12 cellular contexts compared by ENCODE assay signal in the genomic region with DNA sequence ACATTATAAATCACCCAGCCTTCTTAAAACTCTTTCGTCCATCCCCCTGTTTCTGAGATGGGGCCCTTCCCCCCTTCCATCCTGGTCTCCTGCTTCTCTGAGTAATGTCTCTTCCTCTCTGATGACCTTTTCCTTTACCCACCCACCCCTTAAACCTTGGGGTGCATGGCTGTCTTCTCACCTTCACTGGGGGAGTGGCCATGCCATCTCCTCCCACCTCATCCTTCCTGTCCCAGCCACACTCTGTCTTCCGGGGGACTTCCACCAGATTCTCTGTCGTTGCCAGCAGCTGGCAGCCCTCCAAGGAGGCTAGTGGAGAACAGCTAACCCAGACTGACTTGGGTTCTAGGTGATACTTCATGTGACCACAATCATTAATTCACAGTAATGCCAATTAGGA.
A peak's percentile ranks its signal among the peaks of the same experiment; 100 is the strongest.
DNase-seq lines count a peak whose midpoint lies in the region; TF ChIP-seq lines count a peak whose summit lies in the region.
"Had no signal": no experiment of that assay in that cellular context is flagged by ENCODE, and none has a peak within 500 bp of the region (broad histone marks: within the 10 kb centered on the region; RNA-seq: fewer than 3 reads in every experiment).

No MANE protein-coding gene starts in this region.

- peaks cover 5% of the 10 kb centered on the region for H3K36me3 Mint-ChIP-seq in Calu3 (ENCODE audit: insufficient read depth, unreplicated experiment)
- no peaks in the 10 kb centered on the region for H3K36me3 Mint-ChIP-seq in activated CD4-positive, alpha-beta memory T cell treated with anti-CD3 and anti-CD28 coated beads for 36 hours
- no peaks in the 10 kb centered on the region for H3K36me3 Mint-ChIP-seq in activated naive CD8-positive, alpha-beta T cell
- H3K36me3 Mint-ChIP-seq: mesothelial cell of epicardium had no signal

- TF ChIP-seq EP300 in ovary (IDR thresholded peaks at IDR 0.05): no peak

- H3K27me3 ChIP-seq in ovary: no peaks in the 10 kb centered on the region

- POLR2A ChIA-PET in activated CD4-positive, alpha-beta memory T cell treated with anti-CD3 and anti-CD28 coated beads for 36 hours (lab: Charles Lee): interaction anchor here (1.1 kb wide), 1 partner anchor 21 kb away, joined by 3 read pairs; no protein-coding TSS in a partner anchor

- no peaks in the 10 kb centered on the region for H3K9me3 ChIP-seq in ovary

- no peak for TF ChIP-seq CTCF in Calu3 (IDR thresholded peaks at IDR 0.05; ENCODE audit: unreplicated experiment)
- no peak for TF ChIP-seq CTCF in ovary (IDR thresholded peaks at IDR 0.05)

- no peaks in the 10 kb centered on the region for H3K36me3 ChIP-seq in ovary

- H3K4me3 ChIP-seq in ovary: no peak overlapping the region

- H3K4me1 ChIP-seq in ovary (ENCODE audit: insufficient read depth): peaks cover 4% of the 10 kb centered on the region

- H3K27ac Mint-ChIP-seq in Calu3 (ENCODE audit: unreplicated experiment): peak overlapping the region; percentile 5
- H3K27ac Mint-ChIP-seq in activated CD4-positive, alpha-beta memory T cell treated with anti-CD3 and anti-CD28 coated beads for 36 hours: peak overlapping the region; percentile 81
- peak overlapping the region; percentile 84 for H3K27ac Mint-ChIP-seq in activated naive CD8-positive, alpha-beta T cell
- H3K27ac Mint-ChIP-seq: mesothelial cell of epicardium had no signal

- WGBS in ovary, 3 donors: 64 to 67% (median 65%) methylated on average over 3 of the region's 3 CpGs

- no TSS peak for BruUV-seq in Calu3 (replicated peaks; lab: Mats Ljungman, UMichigan)

- intact Hi-C loops in Calu3 (cut with micrococcal nuclease; ENCODE audit: unreplicated experiment) (no loop called here), ovary (cut with DNase I) (no loop called here)
- intact Hi-C loops in activated CD4-positive, alpha-beta memory T cell treated with anti-CD3 and anti-CD28 coated beads for 36 hours (cut with micrococcal nuclease): loop anchor here (1.0 to 10.0 kb wide), 3 partner anchors 15 to 59 kb away; no protein-coding TSS in a partner anchor

- no peak for TF ChIP-seq POLR2A in ovary (IDR thresholded peaks at IDR 0.05)

- no peak overlapping the region for H3K27ac ChIP-seq in ovary

- CTCF ChIA-PET in Calu3 (lab: Charles Lee): no interaction called here
- CTCF ChIA-PET in activated CD4-positive, alpha-beta memory T cell treated with anti-CD3 and anti-CD28 coated beads for 36 hours (lab: Charles Lee): no interaction called here

- DNase-seq in Calu3: no peak
- DNase-seq in activated CD4-positive, alpha-beta memory T cell treated with anti-CD3 and anti-CD28 coated beads for 36 hours: peak; percentile 79
- peak; percentile 27 for DNase-seq in stimulated activated CD4-positive, alpha-beta T cell treated with anti-CD3 and anti-CD28 coated beads, Interleukin-2, amount 100 ng/mL, for 4 hours (ENCODE audit: low read depth)
- DNase-seq in NCI-H2081 (lab: John Stamatoyannopoulos, UW): no peak
- no peak for DNase-seq in SHP77 (lab: John Stamatoyannopoulos, UW)
- DNase-seq in NCI-H187 (lab: John Stamatoyannopoulos, UW): no peak
- DNase-seq in ovary: no peak
- DNase-seq: AML-193, KG1, NCI-H187 treated with DMSO at 0.1 percent for 48 hours had no signal

- H3K4me1 Mint-ChIP-seq in Calu3 (ENCODE audit: low read depth, unreplicated experiment): peaks cover 11% of the 10 kb centered on the region
- H3K4me1 Mint-ChIP-seq in activated CD4-positive, alpha-beta memory T cell treated with anti-CD3 and anti-CD28 coated beads for 36 hours (ENCODE audit: low read depth): peaks cover 29% of the 10 kb centered on the region
- peaks cover 28% of the 10 kb centered on the region for H3K4me1 Mint-ChIP-seq in activated naive CD8-positive, alpha-beta T cell (ENCODE audit: low read depth)

- H3K4me3 Mint-ChIP-seq in Calu3 (ENCODE audit: low read depth, unreplicated experiment): no peak overlapping the region
- H3K4me3 Mint-ChIP-seq in activated CD4-positive, alpha-beta memory T cell treated with anti-CD3 and anti-CD28 coated beads for 36 hours: peak overlapping the region; percentile 29
- H3K4me3 Mint-ChIP-seq in activated naive CD8-positive, alpha-beta T cell: peak overlapping the region; percentile 89

- H3K9me3 Mint-ChIP-seq in Calu3 (ENCODE audit: low read depth, unreplicated experiment): peaks cover 3% of the 10 kb centered on the region
- no peaks in the 10 kb centered on the region for H3K9me3 Mint-ChIP-seq in activated CD4-positive, alpha-beta memory T cell treated with anti-CD3 and anti-CD28 coated beads for 36 hours
- no peaks in the 10 kb centered on the region for H3K9me3 Mint-ChIP-seq in activated naive CD8-positive, alpha-beta T cell (ENCODE audit: low read depth)
- H3K9me3 Mint-ChIP-seq: mesothelial cell of epicardium had no signal

- H3K27me3 Mint-ChIP-seq in Calu3 (ENCODE audit: unreplicated experiment): no peaks in the 10 kb centered on the region
- H3K27me3 Mint-ChIP-seq in activated CD4-positive, alpha-beta memory T cell treated with anti-CD3 and anti-CD28 coated beads for 36 hours: no peaks in the 10 kb centered on the region
- no peaks in the 10 kb centered on the region for H3K27me3 Mint-ChIP-seq in activated naive CD8-positive, alpha-beta T cell

Comparison
In these comparisons a context has a peak if more than half of its experiments do, and no peak if none do; other contexts are left out.
1. DNase-seq: peak in activated CD4-positive, alpha-beta memory T cell treated with anti-CD3 and anti-CD28 coated beads for 36 hours (single experiment) and stimulated activated CD4-positive, alpha-beta T cell treated with anti-CD3 and anti-CD28 coated beads, Interleukin-2, amount 100 ng/mL, for 4 hours (single experiment); none in Calu3 (single experiment), NCI-H2081 (0 of 2), SHP77 (0 of 2), NCI-H187 (0 of 2) and ovary (0 of 5).
2. H3K27ac Mint-ChIP-seq: peak in every context shown above with its lines; median percentile 84 in activated naive CD8-positive, alpha-beta T cell; 81 in activated CD4-positive, alpha-beta memory T cell treated with anti-CD3 and anti-CD28 coated beads for 36 hours; 5 in Calu3.